1 cellular context compared by ENCODE assay signal in the genomic region with DNA sequence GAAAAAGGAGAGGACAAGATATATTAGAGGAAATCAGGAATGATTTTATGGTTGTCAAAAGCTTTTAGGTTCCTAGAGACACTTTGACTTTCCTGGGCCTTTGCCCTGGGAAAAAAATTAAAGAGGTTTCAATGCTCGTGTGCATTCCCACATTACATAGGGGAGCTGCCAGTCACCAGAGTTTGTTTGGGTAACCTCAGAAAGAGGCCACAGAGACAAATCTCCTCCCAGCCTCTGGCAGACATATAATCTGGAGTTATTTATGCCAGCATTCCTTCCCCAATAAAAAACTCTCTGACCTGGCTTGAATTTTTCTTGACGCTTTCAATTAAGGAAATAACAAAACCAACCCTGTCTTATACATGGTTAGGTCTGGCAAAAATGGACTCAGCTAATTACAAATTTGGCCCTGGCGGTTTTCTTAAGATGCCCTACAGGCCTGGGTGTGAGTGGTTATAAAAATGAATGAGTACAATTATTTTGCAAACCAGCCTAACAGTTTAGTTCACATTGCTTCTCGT.
TF ChIP-seq lines count a peak whose summit lies in the region.

No MANE protein-coding gene starts in this region.

TF ChIP-seq in SK-N-SH treated with all-trans-retinoic acid at 6 μM for 48 hours, 23 proteins besides CTCF, POLR2A, EP300 and RAD21:
- TF ChIP-seq TSHZ2 (CRISPR knock-in tag; IDR thresholded peaks at IDR 0.05): no peak
- no peak for TF ChIP-seq ZNF70 (CRISPR knock-in tag; IDR thresholded peaks at IDR 0.05)
- TF ChIP-seq, protein P1, sequence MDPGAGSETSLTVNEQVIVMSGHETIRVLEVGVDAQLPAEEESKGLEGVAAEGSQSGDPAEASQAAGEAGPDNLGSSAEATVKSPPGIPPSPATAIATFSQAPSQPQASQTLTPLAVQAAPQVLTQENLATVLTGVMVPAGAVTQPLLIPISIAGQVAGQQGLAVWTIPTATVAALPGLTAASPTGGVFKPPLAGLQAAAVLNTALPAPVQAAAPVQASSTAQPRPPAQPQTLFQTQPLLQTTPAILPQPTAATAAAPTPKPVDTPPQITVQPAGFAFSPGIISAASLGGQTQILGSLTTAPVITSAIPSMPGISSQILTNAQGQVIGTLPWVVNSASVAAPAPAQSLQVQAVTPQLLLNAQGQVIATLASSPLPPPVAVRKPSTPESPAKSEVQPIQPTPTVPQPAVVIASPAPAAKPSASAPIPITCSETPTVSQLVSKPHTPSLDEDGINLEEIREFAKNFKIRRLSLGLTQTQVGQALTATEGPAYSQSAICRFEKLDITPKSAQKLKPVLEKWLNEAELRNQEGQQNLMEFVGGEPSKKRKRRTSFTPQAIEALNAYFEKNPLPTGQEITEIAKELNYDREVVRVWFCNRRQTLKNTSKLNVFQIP (CRISPR knock-in tag; IDR thresholded peaks at IDR 0.05; ENCODE audit: borderline replicate concordance, low read depth): no peak
- no peak for TF ChIP-seq ZC3H10 (CRISPR knock-in tag; IDR thresholded peaks at IDR 0.05)
- TF ChIP-seq ZNF8 (CRISPR knock-in tag; IDR thresholded peaks at IDR 0.05): no peak
TF ChIP-seq in SK-N-SH treated with all-trans-retinoic acid at 6 μM for 48 hours: peak in this region for 0.
